Comparison of ENCODE assay signal across 30 cellular contexts in genomic region chr10:131141207-131141606, GRCh38.
"Had no signal": no experiment of that assay in that cellular context is flagged by ENCODE, and none has a peak within 500 bp of the region (broad histone marks: within the 10 kb centered on the region; RNA-seq: fewer than 3 reads in every experiment).

No MANE protein-coding gene starts in this region.

- H3K27ac Mint-ChIP-seq: activated B cell treated with CpG ODN at 0.5 μM for 24 hours; activated CD4-positive, alpha-beta memory T cell treated with anti-CD3 and anti-CD28 coated beads for 36 hours; activated naive CD4-positive, alpha-beta T cell treated with anti-CD3 and anti-CD28 coated beads, Interleukin-2, amount 10 ng/mL, durations not matched to agents 7 days and 5 days; activated naive CD8-positive, alpha-beta T cell; activated naive CD8-positive, alpha-beta T cell treated with anti-CD3 and anti-CD28 coated beads, Interleukin-2, amount 50 U/mL, for 24 hours; T-helper 1 cell treated with Interleukin-12 subunit alpha and Interleukin-12 subunit beta and Interleukin-4 antibody, amounts not matched to agents 30 μg/mL and 1 μg/mL, for 36 hours; T-helper 2 cell treated with Interferon-gamma antibody and Interleukin-4, amounts not matched to agents 5 μg/mL and 100 μg/mL, for 36 hours had no signal

- H3K4me1 Mint-ChIP-seq: activated B cell treated with CpG ODN at 0.5 μM for 24 hours; activated naive CD4-positive, alpha-beta T cell treated with anti-CD3 and anti-CD28 coated beads, Interleukin-2, amount 10 ng/mL, durations not matched to agents 7 days and 5 days; activated naive CD8-positive, alpha-beta T cell treated with anti-CD3 and anti-CD28 coated beads, Interleukin-2, amount 50 U/mL, for 24 hours had no signal

- H3K27me3 ChIP-seq: SJCRH30 had no signal

- H3K4me3 Mint-ChIP-seq: activated B cell treated with CpG ODN at 0.5 μM for 24 hours; activated CD4-positive, alpha-beta memory T cell treated with anti-CD3 and anti-CD28 coated beads for 36 hours; activated naive CD4-positive, alpha-beta T cell treated with anti-CD3 and anti-CD28 coated beads, Interleukin-2, amount 10 ng/mL, durations not matched to agents 7 days and 5 days; activated naive CD8-positive, alpha-beta T cell; activated naive CD8-positive, alpha-beta T cell treated with anti-CD3 and anti-CD28 coated beads, Interleukin-2, amount 50 U/mL, for 24 hours; activated T-cell treated with anti-CD3 and anti-CD28 coated beads, Interleukin-2, amount 50 U/mL, for 4 hours; brain; T-helper 1 cell treated with Interleukin-12 subunit alpha and Interleukin-12 subunit beta and Interleukin-4 antibody, amounts not matched to agents 30 μg/mL and 1 μg/mL, for 36 hours; T-helper 2 cell treated with Interferon-gamma antibody and Interleukin-4, amounts not matched to agents 5 μg/mL and 100 μg/mL, for 36 hours had no signal

- H3K27me3 Mint-ChIP-seq: activated B cell treated with CpG ODN at 0.5 μM for 24 hours; activated CD4-positive, alpha-beta memory T cell treated with anti-CD3 and anti-CD28 coated beads for 36 hours; activated naive CD4-positive, alpha-beta T cell treated with anti-CD3 and anti-CD28 coated beads, Interleukin-2, amount 10 ng/mL, durations not matched to agents 7 days and 5 days; activated naive CD8-positive, alpha-beta T cell treated with anti-CD3 and anti-CD28 coated beads, Interleukin-2, amount 50 U/mL, for 24 hours had no signal

- H3K36me3 Mint-ChIP-seq: activated CD4-positive, alpha-beta memory T cell treated with anti-CD3 and anti-CD28 coated beads for 36 hours; activated naive CD4-positive, alpha-beta T cell treated with anti-CD3 and anti-CD28 coated beads, Interleukin-2, amount 10 ng/mL, durations not matched to agents 7 days and 5 days; activated naive CD8-positive, alpha-beta T cell; brain had no signal

- H3K36me3 ChIP-seq: SJCRH30 had no signal

- H3K27ac ChIP-seq: PC-9, SJCRH30, SK-N-MC had no signal

- H3K9me3 ChIP-seq: SJCRH30 had no signal

- FAIRE-seq: bronchial epithelial cell, RCC 7860, TTC549 had no signal

- H3K4me1 ChIP-seq: SJCRH30 had no signal

- ATAC-seq: activated naive CD8-positive, alpha-beta T cell treated with anti-CD3 and anti-CD28 coated beads, Interleukin-2, amount 50 U/mL, for 24 hours; activated T-cell treated with anti-CD3 and anti-CD28 coated beads, Interleukin-2, amount 50 U/mL, for 4 hours had no signal

- H3K4me3 ChIP-seq: PC-9, SJCRH30, SK-N-MC had no signal

- H3K9me3 Mint-ChIP-seq: activated B cell treated with CpG ODN at 0.5 μM for 24 hours; activated CD4-positive, alpha-beta memory T cell treated with anti-CD3 and anti-CD28 coated beads for 36 hours; activated naive CD4-positive, alpha-beta T cell treated with anti-CD3 and anti-CD28 coated beads, Interleukin-2, amount 10 ng/mL, durations not matched to agents 7 days and 5 days; activated naive CD8-positive, alpha-beta T cell treated with anti-CD3 and anti-CD28 coated beads, Interleukin-2, amount 50 U/mL, for 24 hours; activated T-cell treated with anti-CD3 and anti-CD28 coated beads, Interleukin-2, amount 50 U/mL, for 4 hours; T-helper 1 cell treated with Interleukin-12 subunit alpha and Interleukin-12 subunit beta and Interleukin-4 antibody, amounts not matched to agents 30 μg/mL and 1 μg/mL, for 36 hours; T-helper 2 cell treated with Interferon-gamma antibody and Interleukin-4, amounts not matched to agents 5 μg/mL and 100 μg/mL, for 36 hours had no signal

- DNase-seq: activated B cell treated with CpG ODN at 0.5 μM for 24 hours; activated CD4-positive, alpha-beta memory T cell treated with anti-CD3 and anti-CD28 coated beads for 36 hours; activated CD4-positive, alpha-beta T cell treated with anti-CD3 and anti-CD28 coated beads for 4 hours; activated CD4-positive, alpha-beta T cell treated with anti-CD3 and anti-CD28 coated beads, Interleukin-2, amount 50 U/mL, for 1 hour; activated CD4-positive, CD25-positive, alpha-beta regulatory T cell treated with anti-CD3 and anti-CD28 coated beads, Interleukin-2, amount 50 U/mL, for 72 hours; activated CD8-positive, alpha-beta memory T cell treated with anti-CD3 and anti-CD28 coated beads, Interleukin-2, amount 50 U/mL, for 4 hours; activated effector memory CD4-positive, alpha-beta T cell treated with Interleukin-2 at 50 U/mL for 16 hours; activated naive CD4-positive, alpha-beta T cell treated with anti-CD3 and anti-CD28 coated beads, Interleukin-2, amount 10 ng/mL, durations not matched to agents 7 days and 5 days; activated naive CD8-positive, alpha-beta T cell treated with anti-CD3 and anti-CD28 coated beads, Interleukin-2, amount 50 U/mL, for 24 hours; activated T-cell treated with anti-CD3 and anti-CD28 coated beads for 4 hours; activated T-cell treated with anti-CD3 and anti-CD28 coated beads, Interleukin-2, amount 50 U/mL, for 4 hours; anterior cingulate cortex; caudate nucleus; cerebellar nuclear complex; Karpas-422; KBM-7; NCI-H1694 treated with DMSO at 0.1 percent for 48 hours; NCI-H226; NCI-H446 treated with DMSO at 0.1 percent for 48 hours; NCI-H524; PC-9; SJCRH30 had no signal
